ENCODE assay signal across 8 cellular contexts in genomic region chr7:41881313-41882130, GRCh38.
DNase-seq lines count a peak whose midpoint lies in the region; ATAC-seq and TF ChIP-seq lines count a peak whose summit lies in the region.

No MANE protein-coding gene starts in this region.

- 90% methylated on average over 13 of the region's 13 CpGs for WGBS in hepatocyte (ENCODE audit: low lambda C conversion rate, missing lambda C conversion rate)

- H2AFZ ChIP-seq in osteoblast (ENCODE audit: low read length) (peak overlapping the region; percentile 28), hepatocyte (no peak overlapping the region)

- H3K4me1 Mint-ChIP-seq in activated naive CD4-positive, alpha-beta T cell treated with anti-CD3 and anti-CD28 coated beads, Interleukin-2, amount 10 ng/mL, durations not matched to agents 7 days and 5 days = peaks cover 34% of the 10 kb centered on the region

- TF ChIP-seq CTCF in osteoblast (IDR thresholded peaks at IDR 0.05; ENCODE audit: extremely low read depth, low read depth, low read length) = no peak
- no peak for TF ChIP-seq CTCF in hepatocyte (IDR thresholded peaks at IDR 0.05; ENCODE audit: poor library complexity)

- peak overlapping the region; percentile 91 for H3K27ac ChIP-seq in osteoblast (ENCODE audit: low read depth, low read length)
- H3K27ac ChIP-seq in hepatocyte = no peak overlapping the region

- H4K20me1 ChIP-seq in osteoblast (ENCODE audit: insufficient read depth, low read length) (no peaks in the 10 kb centered on the region), hepatocyte (ENCODE audit: insufficient read depth, poor library complexity, severe bottlenecking) (no peaks in the 10 kb centered on the region)

- H3K27me3 ChIP-seq in osteoblast (ENCODE audit: insufficient read depth, low read length) (no peaks in the 10 kb centered on the region), hepatocyte (no peaks in the 10 kb centered on the region)

- H3K9me2 ChIP-seq in hepatocyte (replicated peaks; ENCODE audit: insufficient read depth) = no peaks in the 10 kb centered on the region

- H3K79me2 ChIP-seq in osteoblast (ENCODE audit: insufficient read depth, low read length) = no peaks in the 10 kb centered on the region
- no peaks in the 10 kb centered on the region for H3K79me2 ChIP-seq in hepatocyte

- H3K4me2 ChIP-seq in osteoblast (ENCODE audit: insufficient read depth, low read length) (no peak overlapping the region), hepatocyte (no peak overlapping the region)

- peak overlapping the region; percentile 55 for H3K4me3 Mint-ChIP-seq in activated naive CD4-positive, alpha-beta T cell treated with anti-CD3 and anti-CD28 coated beads, Interleukin-2, amount 10 ng/mL, durations not matched to agents 7 days and 5 days

- ATAC-seq in GM18511 (IDR thresholded peaks at IDR 0.05; ENCODE audit: unreplicated experiment) = peak; percentile 92
- ATAC-seq in HG02885 (IDR thresholded peaks at IDR 0.05; ENCODE audit: poor library complexity, unreplicated experiment) = peak; percentile 96
- ATAC-seq in SK-N-SH treated with all-trans-retinoic acid at 6 μM for 48 hours = no peak

- peaks cover 32% of the 10 kb centered on the region for H3K9me3 Mint-ChIP-seq in activated naive CD4-positive, alpha-beta T cell treated with anti-CD3 and anti-CD28 coated beads, Interleukin-2, amount 10 ng/mL, durations not matched to agents 7 days and 5 days

- H3K9me3 ChIP-seq in osteoblast (ENCODE audit: low read depth, low read length) (no peaks in the 10 kb centered on the region), hepatocyte (ENCODE audit: low read depth) (no peaks in the 10 kb centered on the region)

- DNase-seq in activated naive CD4-positive, alpha-beta T cell treated with anti-CD3 and anti-CD28 coated beads, Interleukin-2, amount 10 ng/mL, durations not matched to agents 7 days and 5 days = peak; percentile 84
- DNase-seq in osteoblast (ENCODE audit: insufficient read length, low spot score, missing footprints) = peak; percentile 60
- DNase-seq in NCI-H2029 (lab: John Stamatoyannopoulos, UW) = no peak
- no peak for DNase-seq in NCI-H2171 (lab: John Stamatoyannopoulos, UW)
- DNase-seq in hepatocyte (ENCODE audit: low spot score) = no peak

- H3K27ac Mint-ChIP-seq in activated naive CD4-positive, alpha-beta T cell treated with anti-CD3 and anti-CD28 coated beads, Interleukin-2, amount 10 ng/mL, durations not matched to agents 7 days and 5 days = peak overlapping the region; percentile 98

- CTCF ChIA-PET in activated naive CD4-positive, alpha-beta T cell treated with anti-CD3 and anti-CD28 coated beads, Interleukin-2, amount 10 ng/mL, durations not matched to agents 7 days and 5 days (lab: Charles Lee) = interaction anchor here (1.4 to 1.6 kb wide), 3 partner anchors 9 to 61 kb away, joined by 5 to 7 read pairs (median 5); no protein-coding TSS in a partner anchor

- peaks cover 28% of the 10 kb centered on the region for H3K36me3 Mint-ChIP-seq in activated naive CD4-positive, alpha-beta T cell treated with anti-CD3 and anti-CD28 coated beads, Interleukin-2, amount 10 ng/mL, durations not matched to agents 7 days and 5 days

- H3K4me3 ChIP-seq in osteoblast (ENCODE audit: insufficient read depth, low read length) (no peak overlapping the region), hepatocyte (no peak overlapping the region)

- peaks cover 54% of the 10 kb centered on the region for H3K4me1 ChIP-seq in osteoblast (ENCODE audit: insufficient read depth, low read length)
- peaks cover 6% of the 10 kb centered on the region for H3K4me1 ChIP-seq in hepatocyte (ENCODE audit: insufficient read depth)

- H3K27me3 Mint-ChIP-seq in activated naive CD4-positive, alpha-beta T cell treated with anti-CD3 and anti-CD28 coated beads, Interleukin-2, amount 10 ng/mL, durations not matched to agents 7 days and 5 days = peaks cover 6% of the 10 kb centered on the region

- H3K36me3 ChIP-seq in osteoblast (ENCODE audit: insufficient read depth, low read length) = no peaks in the 10 kb centered on the region
- H3K36me3 ChIP-seq in hepatocyte (replicated peaks; ENCODE audit: insufficient read depth, low read depth) = no peaks in the 10 kb centered on the region

TF ChIP-seq in SK-N-SH treated with all-trans-retinoic acid at 6 μM for 48 hours, 23 proteins besides CTCF, POLR2A, EP300 and RAD21:
- TF ChIP-seq TCF4 (CRISPR knock-in tag; IDR thresholded peaks at IDR 0.05; ENCODE audit: borderline replicate concordance) (no peak), CSRNP3 (CRISPR knock-in tag; IDR thresholded peaks at IDR 0.05) (no peak), ZNF565 (CRISPR knock-in tag; conservative IDR thresholded peaks at IDR 0.05; ENCODE audit: low read depth) (no peak), CREB5 (CRISPR knock-in tag; IDR thresholded peaks at IDR 0.05; ENCODE audit: low read depth) (no peak), ARNTL (CRISPR knock-in tag; IDR thresholded peaks at IDR 0.05; ENCODE audit: borderline replicate concordance, low read depth) (no peak), ZFP3 (CRISPR knock-in tag; IDR thresholded peaks at IDR 0.05) (peak; percentile 65; the same call in 1 of the 2 replicates), OSR1 (CRISPR knock-in tag; IDR thresholded peaks at IDR 0.05) (no peak), CSDC2 (CRISPR knock-in tag; IDR thresholded peaks at IDR 0.05) (no peak)

Comparison
In these comparisons a context has a peak if more than half of its experiments do, and no peak if none do; other contexts are left out.
1. DNase-seq: peak in activated naive CD4-positive, alpha-beta T cell treated with anti-CD3 and anti-CD28 coated beads, Interleukin-2, amount 10 ng/mL, durations not matched to agents 7 days and 5 days (single experiment) and osteoblast (single experiment); none in NCI-H2029 (single experiment), NCI-H2171 (single experiment) and hepatocyte (single experiment).